17 cellular contexts compared by ENCODE assay signal in the genomic region with DNA sequence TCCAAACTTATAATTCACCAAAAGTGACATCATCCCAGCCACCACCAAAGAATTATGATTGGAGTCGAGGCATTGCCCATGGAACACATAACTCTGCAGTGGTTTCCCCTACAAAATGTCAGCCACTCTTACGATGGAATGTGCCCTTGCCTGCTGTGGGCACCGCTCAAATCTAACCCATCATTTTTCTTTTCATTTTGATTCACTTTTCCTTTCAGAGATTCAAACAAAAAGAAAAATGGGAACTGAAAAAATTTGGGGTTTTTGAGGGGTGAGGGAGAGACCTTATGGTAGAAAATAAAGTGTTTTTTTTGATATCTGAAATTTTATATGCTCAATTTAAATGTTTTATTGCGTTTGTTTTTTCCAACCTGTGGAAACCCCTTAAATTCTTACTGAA. TPM values are rescaled to one million over a fixed set of nuclear protein-coding genes. Genes with fewer than 3 reads are reported as not detected.
DNase-seq lines count a peak whose midpoint lies in the region; ATAC-seq and TF ChIP-seq lines count a peak whose summit lies in the region.
"Had no signal": no experiment of that assay in that cellular context is flagged by ENCODE, and none has a peak within 500 bp of the region (broad histone marks: within the 10 kb centered on the region; RNA-seq: fewer than 3 reads in every experiment).

No MANE protein-coding gene starts in this region.

- peaks cover 77% of the 10 kb centered on the region for H3K36me3 ChIP-seq in CD4-positive, CD25-positive, alpha-beta regulatory T cell (ENCODE audit: control insufficient read depth, insufficient read depth, low read length)
- H3K36me3 ChIP-seq in ascending aorta = peaks cover 38 to 41% of the 10 kb centered on the region in 2 donors

- H3K36me3 Mint-ChIP-seq in CD4-positive, CD25-positive, alpha-beta regulatory T cell = peaks cover 52% of the 10 kb centered on the region
- peaks cover 60% of the 10 kb centered on the region for H3K36me3 Mint-ChIP-seq in central memory CD8-positive, alpha-beta T cell (ENCODE audit: insufficient read depth)

- no peak for TF ChIP-seq CTCF in ascending aorta (IDR thresholded peaks at IDR 0.05)

- H3K27ac ChIP-seq in CD4-positive, CD25-positive, alpha-beta regulatory T cell (ENCODE audit: insufficient read depth, low read length, poor library complexity, severe bottlenecking) = no peak overlapping the region
- no peak overlapping the region for H3K27ac ChIP-seq in ascending aorta
- H3K27ac ChIP-seq: body of pancreas, lower lobe of right lung, PC-9, psoas muscle had no signal

- no peaks in the 10 kb centered on the region for H3K4me1 ChIP-seq in CD4-positive, CD25-positive, alpha-beta regulatory T cell (ENCODE audit: control insufficient read depth, insufficient read depth, low read length, poor library complexity, severe bottlenecking)
- no peaks in the 10 kb centered on the region for H3K4me1 ChIP-seq in ascending aorta
- H3K4me1 ChIP-seq: body of pancreas had no signal

- no peaks in the 10 kb centered on the region for H3K27me3 ChIP-seq in CD4-positive, CD25-positive, alpha-beta regulatory T cell (ENCODE audit: control insufficient read depth, insufficient read depth, low read length)
- H3K27me3 ChIP-seq in ascending aorta = no peaks in the 10 kb centered on the region
- H3K27me3 ChIP-seq: body of pancreas had no signal

- H3K9me3 ChIP-seq in CD4-positive, CD25-positive, alpha-beta regulatory T cell (ENCODE audit: control insufficient read depth in 2 of 2, low read length in 2 of 2) = no peaks in the 10 kb centered on the region
- H3K9me3 ChIP-seq in ascending aorta = no peaks in the 10 kb centered on the region
- H3K9me3 ChIP-seq: body of pancreas, lower lobe of right lung, psoas muscle had no signal

- H3K4me1 Mint-ChIP-seq in CD4-positive, CD25-positive, alpha-beta regulatory T cell = peaks cover 8 to 39% (median 34%) of the 10 kb centered on the region in 4 donors
- peaks cover 38% of the 10 kb centered on the region for H3K4me1 Mint-ChIP-seq in central memory CD8-positive, alpha-beta T cell

- H3K27ac Mint-ChIP-seq in CD4-positive, CD25-positive, alpha-beta regulatory T cell = peak overlapping the region in 2 of 3 donors; percentile 64 to 92
- H3K27ac Mint-ChIP-seq in central memory CD8-positive, alpha-beta T cell (ENCODE audit: low read depth) = peak overlapping the region; percentile 16
- H3K27ac Mint-ChIP-seq: activated CD4-positive, alpha-beta memory T cell treated with anti-CD3 and anti-CD28 coated beads for 36 hours had no signal

- no peak for DNase-seq in CD4-positive, CD25-positive, alpha-beta regulatory T cell
- no peak for DNase-seq in central memory CD8-positive, alpha-beta T cell (ENCODE audit: low spot score in 2 of 2)
- DNase-seq in ascending aorta (ENCODE audit: low spot score in 2 of 2) (no peak), dermis blood vessel endothelial cell (no peak), amniotic stem cell (lab: John Stamatoyannopoulos, UW) (no peak)
- DNase-seq: activated CD4-positive, alpha-beta memory T cell treated with anti-CD3 and anti-CD28 coated beads for 36 hours; body of pancreas; DMS 273 treated with DMSO at 0.1 percent for 48 hours; lower lobe of right lung; NCI-H187 treated with DMSO at 0.1 percent for 48 hours; NCI-H526 treated with DMSO at 0.1 percent for 48 hours; PC-9; psoas muscle had no signal

- no peaks in the 10 kb centered on the region for H3K9me3 Mint-ChIP-seq in CD4-positive, CD25-positive, alpha-beta regulatory T cell
- H3K9me3 Mint-ChIP-seq in central memory CD8-positive, alpha-beta T cell = no peaks in the 10 kb centered on the region
- H3K9me3 Mint-ChIP-seq: activated CD4-positive, alpha-beta memory T cell treated with anti-CD3 and anti-CD28 coated beads for 36 hours; activated T-helper 2 cell treated with anti-CD3 and anti-CD28 coated beads, Interferon-gamma antibody, Interleukin-2, Interleukin-4, amounts not matched to agents 10 μg/mL and 5 μg/mL and 100 μg/mL, durations not matched to agents 14 hours and 24 hours and 36 hours had no signal

- no peak overlapping the region for H3K4me3 Mint-ChIP-seq in CD4-positive, CD25-positive, alpha-beta regulatory T cell
- no peak overlapping the region for H3K4me3 Mint-ChIP-seq in central memory CD8-positive, alpha-beta T cell
- H3K4me3 Mint-ChIP-seq: activated CD4-positive, alpha-beta memory T cell treated with anti-CD3 and anti-CD28 coated beads for 36 hours had no signal

- no peak overlapping the region for H3K4me3 ChIP-seq in CD4-positive, CD25-positive, alpha-beta regulatory T cell (ENCODE audit: low read depth, low read length)
- no peak overlapping the region for H3K4me3 ChIP-seq in ascending aorta
- H3K4me3 ChIP-seq: body of pancreas, lower lobe of right lung, PC-9, psoas muscle had no signal

- H3K27me3 Mint-ChIP-seq in CD4-positive, CD25-positive, alpha-beta regulatory T cell = no peaks in the 10 kb centered on the region
- H3K27me3 Mint-ChIP-seq in central memory CD8-positive, alpha-beta T cell = no peaks in the 10 kb centered on the region
- H3K27me3 Mint-ChIP-seq: activated CD4-positive, alpha-beta memory T cell treated with anti-CD3 and anti-CD28 coated beads for 36 hours had no signal

- intact Hi-C loops in ascending aorta (cut with DNase I) = no loop called here

- no peak for ATAC-seq in CD4-positive, CD25-positive, alpha-beta regulatory T cell (ENCODE audit: low read depth in 2 of 2)
- ATAC-seq in GM18511 (IDR thresholded peaks at IDR 0.05; ENCODE audit: unreplicated experiment) = peak; percentile 53
- peak; percentile 22 for ATAC-seq in HG03025 (IDR thresholded peaks at IDR 0.05; ENCODE audit: low FRiP score, unreplicated experiment)
- no peak for ATAC-seq in central memory CD8-positive, alpha-beta T cell (replicated peaks; ENCODE audit: extremely low read depth, poor library complexity, severe bottlenecking)
- ATAC-seq in GM19023 (IDR thresholded peaks at IDR 0.05; ENCODE audit: unreplicated experiment) = no peak
- ATAC-seq: body of pancreas, lower lobe of right lung had no signal

RNA-seq across cellular contexts. Expression of gene SMARCA2, which starts 28.1 kb away (rescaled TPM):
- 298 TPM for total RNA-seq in CD4-positive, CD25-positive, alpha-beta regulatory T cell
- 10 to 100 TPM; 28.7 to 45.5 (median 34.9) TPM for polyA plus RNA-seq in CD4-positive, CD25-positive, alpha-beta regulatory T cell
- total RNA-seq in ascending aorta (160 TPM), dermis blood vessel endothelial cell (108 and 132 TPM in 2 replicates)

Comparison
In these comparisons a context has a peak if more than half of its experiments do, and no peak if none do; other contexts are left out.
1. ATAC-seq: peak in GM18511 (single experiment) and HG03025 (single experiment); none in CD4-positive, CD25-positive, alpha-beta regulatory T cell (0 of 2), central memory CD8-positive, alpha-beta T cell (single experiment) and GM19023 (single experiment).